Comparison of ENCODE assay signal across 24 cellular contexts in genomic region chrX:144819406-144819805, GRCh38.
"Had no signal": no experiment of that assay in that cellular context is flagged by ENCODE, and none has a peak within 500 bp of the region (broad histone marks: within the 10 kb centered on the region; RNA-seq: fewer than 3 reads in every experiment).

No MANE protein-coding gene starts in this region.

- H3K4me3 Mint-ChIP-seq: endodermal cell; immature natural killer cell; mesothelial cell of epicardium; natural killer cell treated with Interleukin-12 subunit alpha and Interleukin-12 subunit beta and Interleukin-15 and Interleukin-18, amount 100 ng/mL, for 72 hours; neural progenitor cell; stimulated activated memory B cell treated with anti-CD40 and anti-IgM and Interleukin-4, amounts not matched to agents 10 μg/mL and 1 μg/mL and 100 μg/mL, for 72 hours; stimulated activated naive CD8-positive, alpha-beta T cell treated with anti-CD3 and anti-CD28 coated beads, Interleukin-15, Interleukin-2, amounts not matched to agents 100 ng/mL and 50 ng/mL, for 24 hours had no signal

- H3K4me2 ChIP-seq: neural progenitor cell had no signal

- FAIRE-seq: endothelial cell of umbilical vein had no signal

- H3K9me3 ChIP-seq: colonic mucosa, gastrocnemius medialis, ovary, tibial artery, upper lobe of left lung, uterus had no signal

- DNase-seq: cerebellar nuclear complex; colonic mucosa; dermis blood vessel endothelial cell; effector CD4-positive, alpha-beta T cell; endodermal cell; erythroblast; gastrocnemius medialis; glutamatergic neuron; immature natural killer cell; left colon; nucleus accumbens; ovary; right cardiac atrium; stimulated activated CD4-positive, alpha-beta T cell treated with anti-CD3 and anti-CD28 coated beads, Interleukin-1b, Interleukin-23, amount 100 ng/mL, for 48 hours; stimulated activated CD4-positive, alpha-beta T cell treated with anti-CD3 and anti-CD28 coated beads, Interleukin-4, amount 100 ng/mL, for 24 hours; tibial artery; upper lobe of left lung; uterus had no signal

- H3K9ac ChIP-seq: neural progenitor cell had no signal

- H3K27me3 ChIP-seq: colonic mucosa, gastrocnemius medialis, neural progenitor cell, ovary, tibial artery, upper lobe of left lung, uterus had no signal

- H3K4me1 ChIP-seq: colonic mucosa, gastrocnemius medialis, neural progenitor cell, tibial artery, upper lobe of left lung, uterus had no signal

- H3K27ac Mint-ChIP-seq: endodermal cell; immature natural killer cell; mesothelial cell of epicardium; natural killer cell treated with Interleukin-12 subunit alpha and Interleukin-12 subunit beta and Interleukin-15 and Interleukin-18, amount 100 ng/mL, for 72 hours; neural progenitor cell; stimulated activated memory B cell treated with anti-CD40 and anti-IgM and Interleukin-4, amounts not matched to agents 10 μg/mL and 1 μg/mL and 100 μg/mL, for 72 hours; stimulated activated naive CD8-positive, alpha-beta T cell treated with anti-CD3 and anti-CD28 coated beads, Interleukin-15, Interleukin-2, amounts not matched to agents 100 ng/mL and 50 ng/mL, for 24 hours had no signal

- H3K4me1 Mint-ChIP-seq: endodermal cell; immature natural killer cell; mesothelial cell of epicardium; neural progenitor cell; stimulated activated memory B cell treated with anti-CD40 and anti-IgM and Interleukin-4, amounts not matched to agents 10 μg/mL and 1 μg/mL and 100 μg/mL, for 72 hours had no signal

- ATAC-seq: gastrocnemius medialis; left colon; natural killer cell treated with Interleukin-12 subunit alpha and Interleukin-12 subunit beta and Interleukin-15 and Interleukin-18, amount 100 ng/mL, for 72 hours; right cardiac atrium; stimulated activated memory B cell treated with anti-CD40 and anti-IgM and Interleukin-4, amounts not matched to agents 10 μg/mL and 1 μg/mL and 100 μg/mL, for 72 hours had no signal

- H3K27me3 Mint-ChIP-seq: stimulated activated memory B cell treated with anti-CD40 and anti-IgM and Interleukin-4, amounts not matched to agents 10 μg/mL and 1 μg/mL and 100 μg/mL, for 72 hours; stimulated activated naive CD8-positive, alpha-beta T cell treated with anti-CD3 and anti-CD28 coated beads, Interleukin-15, Interleukin-2, amounts not matched to agents 100 ng/mL and 50 ng/mL, for 24 hours had no signal

- H3K36me3 ChIP-seq: colonic mucosa, gastrocnemius medialis, neural progenitor cell, ovary, tibial artery, upper lobe of left lung, uterus had no signal

- H3K9me3 Mint-ChIP-seq: neural progenitor cell; stimulated activated naive CD8-positive, alpha-beta T cell treated with anti-CD3 and anti-CD28 coated beads, Interleukin-15, Interleukin-2, amounts not matched to agents 100 ng/mL and 50 ng/mL, for 24 hours had no signal

- H3K27ac ChIP-seq: colonic mucosa, gastrocnemius medialis, neural progenitor cell, ovary, tibial artery, upper lobe of left lung, uterus had no signal

- H2AFZ ChIP-seq: neural progenitor cell had no signal

- H3K4me3 ChIP-seq: colonic mucosa, gastrocnemius medialis, neural progenitor cell, ovary, tibial artery, upper lobe of left lung, uterus had no signal

- H3K36me3 Mint-ChIP-seq: immature natural killer cell; mesothelial cell of epicardium; natural killer cell treated with Interleukin-12 subunit alpha and Interleukin-12 subunit beta and Interleukin-15 and Interleukin-18, amount 100 ng/mL, for 72 hours; neural progenitor cell; stimulated activated memory B cell treated with anti-CD40 and anti-IgM and Interleukin-4, amounts not matched to agents 10 μg/mL and 1 μg/mL and 100 μg/mL, for 72 hours had no signal
